9 cellular contexts compared by ENCODE assay signal in the genomic region with DNA sequence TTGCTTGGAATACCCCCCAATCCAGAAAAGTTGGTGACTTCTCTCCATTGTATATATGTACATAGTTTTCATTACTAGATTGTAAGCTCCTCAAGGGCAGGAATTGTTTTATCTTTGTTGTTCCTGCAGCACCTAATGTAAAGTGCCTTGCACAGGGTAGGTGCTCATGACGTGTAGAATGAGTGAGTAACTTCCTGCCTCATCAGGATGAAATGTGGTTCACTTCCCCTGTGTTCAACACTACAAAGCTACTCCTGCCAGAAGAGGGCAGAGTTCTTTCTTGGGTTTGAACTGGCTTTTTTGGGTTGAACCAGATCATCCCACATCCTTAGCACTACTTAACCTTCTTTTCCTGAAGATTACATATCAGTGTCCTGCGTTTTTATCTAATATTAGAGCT. TPM values are rescaled to one million over a fixed set of nuclear protein-coding genes. Genes with fewer than 3 reads are reported as not detected.
DNase-seq lines count a peak whose midpoint lies in the region; ATAC-seq and TF ChIP-seq lines count a peak whose summit lies in the region.
"Had no signal": no experiment of that assay in that cellular context is flagged by ENCODE, and none has a peak within 500 bp of the region (broad histone marks: within the 10 kb centered on the region; RNA-seq: fewer than 3 reads in every experiment).

No MANE protein-coding gene starts in this region.

- H3K27ac ChIP-seq in HEK293 (ENCODE audit: extremely low read depth, low read depth, low read length), result no peak overlapping the region
- H3K27ac ChIP-seq: neutrophil had no signal

- H3K4me1 Mint-ChIP-seq in activated T-helper 17 cell treated with anti-CD3 and anti-CD28 coated beads, Interleukin-2, amount 50 U/mL, for 72 hours, result no peaks in the 10 kb centered on the region

- no peak overlapping the region for H3K4me3 Mint-ChIP-seq in activated T-helper 17 cell treated with anti-CD3 and anti-CD28 coated beads, Interleukin-2, amount 50 U/mL, for 72 hours

- H3K36me3 Mint-ChIP-seq in activated T-helper 17 cell treated with anti-CD3 and anti-CD28 coated beads, Interleukin-2, amount 50 U/mL, for 72 hours (ENCODE audit: low read depth), result peaks cover 36% of the 10 kb centered on the region

- CTCF ChIA-PET in HEK293 (lab: Yijun Ruan, JAX), result interaction anchor here (0.7 to 3.7 kb wide), 11 partner anchors 11 to 366 kb away, joined by 3 to 20 read pairs (median 4); no protein-coding TSS in a partner anchor

- H3K4me3 ChIP-seq in HEK293 (ENCODE audit: low read depth, low read length), result no peak overlapping the region
- no peak overlapping the region for H3K4me3 ChIP-seq in mucosa of descending colon

- peak overlapping the region; percentile 11 for H3K27ac Mint-ChIP-seq in activated T-helper 17 cell treated with anti-CD3 and anti-CD28 coated beads, Interleukin-2, amount 50 U/mL, for 72 hours

- H3K27me3 Mint-ChIP-seq in activated T-helper 17 cell treated with anti-CD3 and anti-CD28 coated beads, Interleukin-2, amount 50 U/mL, for 72 hours, result peaks cover 4% of the 10 kb centered on the region

- TF ChIP-seq CTCF in HEK293 (tag by site-specific recombination; IDR thresholded peaks at IDR 0.05), result no peak
- TF ChIP-seq CTCF in mucosa of descending colon (IDR thresholded peaks at IDR 0.05), result no peak

- peak; percentile 99 for ATAC-seq in activated T-helper 17 cell treated with anti-CD3 and anti-CD28 coated beads, Interleukin-2, amount 50 U/mL, for 72 hours (replicated peaks)
- ATAC-seq in mucosa of descending colon (peak; percentile 64), GM21526 (IDR thresholded peaks at IDR 0.05; ENCODE audit: low FRiP score, unreplicated experiment) (no peak), GM21717 (IDR thresholded peaks at IDR 0.05; ENCODE audit: unreplicated experiment) (no peak)

- H3K9me3 Mint-ChIP-seq in activated T-helper 17 cell treated with anti-CD3 and anti-CD28 coated beads, Interleukin-2, amount 50 U/mL, for 72 hours, result peaks cover 25% of the 10 kb centered on the region

- peak; percentile 32 for DNase-seq in SKM-1 treated with dmso at 0.1 percent for 144 hours (lab: John Stamatoyannopoulos, UW; ENCODE audit: unreplicated experiment)
- no peak for DNase-seq in SKM-1 (lab: John Stamatoyannopoulos, UW; ENCODE audit: unreplicated experiment)
- DNase-seq in mucosa of descending colon, result peak in 1 of 3 donors; percentile 41
- no peak for DNase-seq in NCI-H187 (lab: John Stamatoyannopoulos, UW)

- H3K36me3 ChIP-seq in HEK293 (ENCODE audit: control insufficient read depth in 2 of 2, insufficient read depth in 1 of 2, low read length in 2 of 2), result peaks cover 3 to 26% of the 10 kb centered on the region in 2 experiments
- H3K36me3 ChIP-seq in mucosa of descending colon (ENCODE audit: low read depth), result no peaks in the 10 kb centered on the region

- intact Hi-C loops in mucosa of descending colon (cut with DNase I, micrococcal nuclease), result no loop called here

- H3K9me3 ChIP-seq in HEK293 (ENCODE audit: control insufficient read depth, insufficient read depth, low read depth, low read length) (no peaks in the 10 kb centered on the region), mucosa of descending colon (peaks cover 19% of the 10 kb centered on the region)

- POLR2A ChIA-PET in HEK293 (lab: Yijun Ruan, JAX), result interaction anchor here (0.8 to 1.3 kb wide), 2 partner anchors 9 to 12 kb away, joined by 3 to 4 read pairs; no protein-coding TSS in a partner anchor

- H3K4me1 ChIP-seq in HEK293 (ENCODE audit: control insufficient read depth, insufficient read depth, low read length), result no peaks in the 10 kb centered on the region
- no peaks in the 10 kb centered on the region for H3K4me1 ChIP-seq in mucosa of descending colon (ENCODE audit: low read depth)

TF ChIP-seq in HEK293, 187 proteins besides CTCF, POLR2A, EP300 and RAD21:
- peak; percentile 15 for TF ChIP-seq SETDB1 (IDR thresholded peaks at IDR 0.05; ENCODE audit: insufficient read length, low read length)
- no peak for TF ChIP-seq TCF7L2 (IDR thresholded peaks at IDR 0.05; ENCODE audit: borderline replicate concordance, low read depth, low read length)
- no peak for TF ChIP-seq PRDM2 (tag by site-specific recombination; IDR thresholded peaks at IDR 0.05; ENCODE audit: borderline replicate concordance)
- TF ChIP-seq ZNF560 (tag by site-specific recombination; IDR thresholded peaks at IDR 0.05; ENCODE audit: borderline replicate concordance), result no peak
- 0 out of 2 replicates have a peak, but pooled peaks have one; percentile 8 for TF ChIP-seq ZNF654 (tag by site-specific recombination; IDR thresholded peaks at IDR 0.05; ENCODE audit: low read depth)
- no peak for TF ChIP-seq ZNF350 (tag by site-specific recombination; IDR thresholded peaks at IDR 0.05)
- peak; percentile 30; the same call in 1 of the 2 replicates for TF ChIP-seq ZNF629 (tag by site-specific recombination; IDR thresholded peaks at IDR 0.05)
- no peak for TF ChIP-seq YY1 (tag by site-specific recombination; IDR thresholded peaks at IDR 0.05)
- TF ChIP-seq ZNF292 (tag by site-specific recombination; IDR thresholded peaks at IDR 0.05; ENCODE audit: borderline replicate concordance, low read depth), result no peak

RNA-seq across cellular contexts. Expression of gene GTF3C4, which starts 23.9 kb away (rescaled TPM):
- total RNA-seq in activated T-helper 17 cell treated with anti-CD3 and anti-CD28 coated beads, Interleukin-2, amount 50 U/mL, for 72 hours, result 10 to 100 TPM; 13.0 to 19.1 TPM
- 10 to 100 TPM; 10.5 to 16.6 (median 11.4) TPM for total RNA-seq in mucosa of descending colon

RNA-seq across cellular contexts. Expression of gene DDX31, which starts 24.4 kb away (rescaled TPM):
- 10 to 100 TPM; 12.7 to 23.0 TPM for total RNA-seq in activated T-helper 17 cell treated with anti-CD3 and anti-CD28 coated beads, Interleukin-2, amount 50 U/mL, for 72 hours
- total RNA-seq in mucosa of descending colon, result 10 to 100 TPM in 1 of 3 donors, 1 to 10 TPM in 2; 8.7 to 11.2 (median 9.5) TPM

Comparison
In these comparisons a context has a peak if more than half of its experiments do, and no peak if none do; other contexts are left out.
1. ATAC-seq: peak in activated T-helper 17 cell treated with anti-CD3 and anti-CD28 coated beads, Interleukin-2, amount 50 U/mL, for 72 hours (single experiment) and mucosa of descending colon (single experiment); none in GM21526 (single experiment) and GM21717 (single experiment).